In the genomic region with DNA sequence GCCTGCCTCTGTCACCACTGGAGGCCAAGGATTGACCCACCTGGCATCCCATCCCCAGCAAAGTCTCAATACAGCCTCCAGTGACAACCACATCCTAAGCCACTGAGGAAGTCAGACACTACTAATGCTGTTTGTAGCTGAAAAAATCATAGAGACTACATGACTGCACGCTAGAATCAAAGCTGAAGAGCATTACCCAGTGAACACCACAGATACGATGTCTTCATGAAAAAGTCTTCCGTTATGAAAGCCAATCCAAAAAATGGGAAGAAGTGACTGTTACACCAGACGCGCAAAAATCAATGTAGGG, we compare ENCODE assay signal across 1 cellular context.
TF ChIP-seq lines count a peak whose summit lies in the region.

No MANE protein-coding gene starts in this region.

TF ChIP-seq in GM23338, 12 proteins besides CTCF, POLR2A, EP300 and RAD21:
- TF ChIP-seq POLR2AphosphoS5 (IDR thresholded peaks at IDR 0.05; ENCODE audit: low read depth): no peak
- TF ChIP-seq, protein P1, sequence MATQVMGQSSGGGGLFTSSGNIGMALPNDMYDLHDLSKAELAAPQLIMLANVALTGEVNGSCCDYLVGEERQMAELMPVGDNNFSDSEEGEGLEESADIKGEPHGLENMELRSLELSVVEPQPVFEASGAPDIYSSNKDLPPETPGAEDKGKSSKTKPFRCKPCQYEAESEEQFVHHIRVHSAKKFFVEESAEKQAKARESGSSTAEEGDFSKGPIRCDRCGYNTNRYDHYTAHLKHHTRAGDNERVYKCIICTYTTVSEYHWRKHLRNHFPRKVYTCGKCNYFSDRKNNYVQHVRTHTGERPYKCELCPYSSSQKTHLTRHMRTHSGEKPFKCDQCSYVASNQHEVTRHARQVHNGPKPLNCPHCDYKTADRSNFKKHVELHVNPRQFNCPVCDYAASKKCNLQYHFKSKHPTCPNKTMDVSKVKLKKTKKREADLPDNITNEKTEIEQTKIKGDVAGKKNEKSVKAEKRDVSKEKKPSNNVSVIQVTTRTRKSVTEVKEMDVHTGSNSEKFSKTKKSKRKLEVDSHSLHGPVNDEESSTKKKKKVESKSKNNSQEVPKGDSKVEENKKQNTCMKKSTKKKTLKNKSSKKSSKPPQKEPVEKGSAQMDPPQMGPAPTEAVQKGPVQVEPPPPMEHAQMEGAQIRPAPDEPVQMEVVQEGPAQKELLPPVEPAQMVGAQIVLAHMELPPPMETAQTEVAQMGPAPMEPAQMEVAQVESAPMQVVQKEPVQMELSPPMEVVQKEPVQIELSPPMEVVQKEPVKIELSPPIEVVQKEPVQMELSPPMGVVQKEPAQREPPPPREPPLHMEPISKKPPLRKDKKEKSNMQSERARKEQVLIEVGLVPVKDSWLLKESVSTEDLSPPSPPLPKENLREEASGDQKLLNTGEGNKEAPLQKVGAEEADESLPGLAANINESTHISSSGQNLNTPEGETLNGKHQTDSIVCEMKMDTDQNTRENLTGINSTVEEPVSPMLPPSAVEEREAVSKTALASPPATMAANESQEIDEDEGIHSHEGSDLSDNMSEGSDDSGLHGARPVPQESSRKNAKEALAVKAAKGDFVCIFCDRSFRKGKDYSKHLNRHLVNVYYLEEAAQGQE (IDR thresholded peaks at IDR 0.05; ENCODE audit: unreplicated experiment): no peak
- TF ChIP-seq JUNB (IDR thresholded peaks at IDR 0.05; ENCODE audit: unreplicated experiment): no peak
- TF ChIP-seq, protein P2, sequence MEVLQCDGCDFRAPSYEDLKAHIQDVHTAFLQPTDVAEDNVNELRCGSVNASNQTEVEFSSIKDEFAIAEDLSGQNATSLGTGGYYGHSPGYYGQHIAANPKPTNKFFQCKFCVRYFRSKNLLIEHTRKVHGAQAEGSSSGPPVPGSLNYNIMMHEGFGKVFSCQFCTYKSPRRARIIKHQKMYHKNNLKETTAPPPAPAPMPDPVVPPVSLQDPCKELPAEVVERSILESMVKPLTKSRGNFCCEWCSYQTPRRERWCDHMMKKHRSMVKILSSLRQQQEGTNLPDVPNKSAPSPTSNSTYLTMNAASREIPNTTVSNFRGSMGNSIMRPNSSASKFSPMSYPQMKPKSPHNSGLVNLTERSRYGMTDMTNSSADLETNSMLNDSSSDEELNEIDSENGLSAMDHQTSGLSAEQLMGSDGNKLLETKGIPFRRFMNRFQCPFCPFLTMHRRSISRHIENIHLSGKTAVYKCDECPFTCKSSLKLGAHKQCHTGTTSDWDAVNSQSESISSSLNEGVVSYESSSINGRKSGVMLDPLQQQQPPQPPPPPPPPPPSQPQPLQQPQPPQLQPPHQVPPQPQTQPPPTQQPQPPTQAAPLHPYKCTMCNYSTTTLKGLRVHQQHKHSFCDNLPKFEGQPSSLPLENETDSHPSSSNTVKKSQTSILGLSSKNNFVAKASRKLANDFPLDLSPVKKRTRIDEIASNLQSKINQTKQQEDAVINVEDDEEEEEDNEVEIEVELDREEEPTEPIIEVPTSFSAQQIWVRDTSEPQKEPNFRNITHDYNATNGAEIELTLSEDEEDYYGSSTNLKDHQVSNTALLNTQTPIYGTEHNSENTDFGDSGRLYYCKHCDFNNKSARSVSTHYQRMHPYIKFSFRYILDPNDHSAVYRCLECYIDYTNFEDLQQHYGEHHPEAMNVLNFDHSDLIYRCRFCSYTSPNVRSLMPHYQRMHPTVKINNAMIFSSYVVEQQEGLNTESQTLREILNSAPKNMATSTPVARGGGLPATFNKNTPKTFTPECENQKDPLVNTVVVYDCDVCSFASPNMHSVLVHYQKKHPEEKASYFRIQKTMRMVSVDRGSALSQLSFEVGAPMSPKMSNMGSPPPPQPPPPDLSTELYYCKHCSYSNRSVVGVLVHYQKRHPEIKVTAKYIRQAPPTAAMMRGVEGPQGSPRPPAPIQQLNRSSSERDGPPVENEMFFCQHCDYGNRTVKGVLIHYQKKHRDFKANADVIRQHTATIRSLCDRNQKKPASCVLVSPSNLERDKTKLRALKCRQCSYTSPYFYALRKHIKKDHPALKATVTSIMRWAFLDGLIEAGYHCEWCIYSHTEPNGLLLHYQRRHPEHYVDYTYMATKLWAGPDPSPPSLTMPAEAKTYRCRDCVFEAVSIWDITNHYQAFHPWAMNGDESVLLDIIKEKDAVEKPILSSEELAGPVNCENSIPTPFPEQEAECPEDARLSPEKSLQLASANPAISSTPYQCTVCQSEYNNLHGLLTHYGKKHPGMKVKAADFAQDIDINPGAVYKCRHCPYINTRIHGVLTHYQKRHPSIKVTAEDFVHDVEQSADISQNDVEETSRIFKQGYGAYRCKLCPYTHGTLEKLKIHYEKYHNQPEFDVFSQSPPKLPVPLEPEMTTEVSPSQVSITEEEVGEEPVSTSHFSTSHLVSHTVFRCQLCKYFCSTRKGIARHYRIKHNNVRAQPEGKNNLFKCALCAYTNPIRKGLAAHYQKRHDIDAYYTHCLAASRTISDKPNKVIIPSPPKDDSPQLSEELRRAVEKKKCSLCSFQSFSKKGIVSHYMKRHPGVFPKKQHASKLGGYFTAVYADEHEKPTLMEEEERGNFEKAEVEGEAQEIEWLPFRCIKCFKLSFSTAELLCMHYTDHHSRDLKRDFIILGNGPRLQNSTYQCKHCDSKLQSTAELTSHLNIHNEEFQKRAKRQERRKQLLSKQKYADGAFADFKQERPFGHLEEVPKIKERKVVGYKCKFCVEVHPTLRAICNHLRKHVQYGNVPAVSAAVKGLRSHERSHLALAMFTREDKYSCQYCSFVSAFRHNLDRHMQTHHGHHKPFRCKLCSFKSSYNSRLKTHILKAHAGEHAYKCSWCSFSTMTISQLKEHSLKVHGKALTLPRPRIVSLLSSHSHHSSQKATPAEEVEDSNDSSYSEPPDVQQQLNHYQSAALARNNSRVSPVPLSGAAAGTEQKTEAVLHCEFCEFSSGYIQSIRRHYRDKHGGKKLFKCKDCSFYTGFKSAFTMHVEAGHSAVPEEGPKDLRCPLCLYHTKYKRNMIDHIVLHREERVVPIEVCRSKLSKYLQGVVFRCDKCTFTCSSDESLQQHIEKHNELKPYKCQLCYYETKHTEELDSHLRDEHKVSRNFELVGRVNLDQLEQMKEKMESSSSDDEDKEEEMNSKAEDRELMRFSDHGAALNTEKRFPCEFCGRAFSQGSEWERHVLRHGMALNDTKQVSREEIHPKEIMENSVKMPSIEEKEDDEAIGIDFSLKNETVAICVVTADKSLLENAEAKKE (CRISPR knock-in tag; IDR thresholded peaks at IDR 0.05): no peak
- no peak for TF ChIP-seq ZNF114 (CRISPR knock-in tag; IDR thresholded peaks at IDR 0.05)
- TF ChIP-seq ZNF331 (CRISPR knock-in tag; IDR thresholded peaks at IDR 0.05; ENCODE audit: low read depth): no peak
- TF ChIP-seq, protein P3, sequence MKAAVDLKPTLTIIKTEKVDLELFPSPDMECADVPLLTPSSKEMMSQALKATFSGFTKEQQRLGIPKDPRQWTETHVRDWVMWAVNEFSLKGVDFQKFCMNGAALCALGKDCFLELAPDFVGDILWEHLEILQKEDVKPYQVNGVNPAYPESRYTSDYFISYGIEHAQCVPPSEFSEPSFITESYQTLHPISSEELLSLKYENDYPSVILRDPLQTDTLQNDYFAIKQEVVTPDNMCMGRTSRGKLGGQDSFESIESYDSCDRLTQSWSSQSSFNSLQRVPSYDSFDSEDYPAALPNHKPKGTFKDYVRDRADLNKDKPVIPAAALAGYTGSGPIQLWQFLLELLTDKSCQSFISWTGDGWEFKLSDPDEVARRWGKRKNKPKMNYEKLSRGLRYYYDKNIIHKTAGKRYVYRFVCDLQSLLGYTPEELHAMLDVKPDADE (IDR thresholded peaks at IDR 0.05): no peak
- no peak for TF ChIP-seq EZH2phosphoT487 (IDR thresholded peaks at IDR 0.05; ENCODE audit: unreplicated experiment)
- TF ChIP-seq STAT1 (IDR thresholded peaks at IDR 0.05; ENCODE audit: unreplicated experiment): no peak
- TF ChIP-seq CREB1 (CRISPR knock-in tag; IDR thresholded peaks at IDR 0.05; ENCODE audit: low read depth): no peak
- TF ChIP-seq EZH2 (IDR thresholded peaks at IDR 0.05; ENCODE audit: low read depth, unreplicated experiment): no peak
- no peak for TF ChIP-seq NANOG (IDR thresholded peaks at IDR 0.05; ENCODE audit: borderline replicate concordance)
